Comparison of ENCODE assay signal across 8 cellular contexts in genomic region chr12:54723653-54724256, GRCh38.
A peak's percentile ranks its signal among the peaks of the same experiment; 100 is the strongest.
DNase-seq lines count a peak whose midpoint lies in the region; ATAC-seq, FAIRE-seq and TF ChIP-seq lines count a peak whose summit lies in the region.

No MANE protein-coding gene starts in this region.

- H3K27ac ChIP-seq in Karpas-422 (ENCODE audit: low read length): no peak overlapping the region
- no peak overlapping the region for H3K27ac ChIP-seq in lung (ENCODE audit: low read depth in 1 of 2, low read length in 1 of 2)

- no peak for DNase-seq in BJ (ENCODE audit: low read depth)
- no peak for DNase-seq in GM12892 (ENCODE audit: insufficient read length)
- DNase-seq in Karpas-422: peak; percentile 75
- peak; percentile 44 for DNase-seq in activated naive CD4-positive, alpha-beta T cell treated with anti-CD3 and anti-CD28 coated beads, Interleukin-2, amount 10 ng/mL, durations not matched to agents 7 days and 5 days
- DNase-seq in lung (ENCODE audit: low spot score): no peak
- no peak for DNase-seq in DMS153 (lab: John Stamatoyannopoulos, UW)

- H4K20me1 ChIP-seq in Karpas-422 (ENCODE audit: insufficient read depth, low read depth, low read length): no peaks in the 10 kb centered on the region

- TF ChIP-seq CTCF in BJ (IDR thresholded peaks at IDR 0.05; ENCODE audit: insufficient read depth, low read depth, low read length): peak; percentile 68
- peak; percentile 15 for TF ChIP-seq CTCF in lung (IDR thresholded peaks at IDR 0.05; ENCODE audit: control extremely low read depth, extremely low read depth)

- CTCF ChIA-PET in BJ (lab: Yijun Ruan, JAX): interaction anchor here (0.6 to 1.8 kb wide), 6 partner anchors 11 to 59 kb away, joined by 3 to 11 read pairs (median 4); no protein-coding TSS in a partner anchor
- CTCF ChIA-PET in activated naive CD4-positive, alpha-beta T cell treated with anti-CD3 and anti-CD28 coated beads, Interleukin-2, amount 10 ng/mL, durations not matched to agents 7 days and 5 days (lab: Charles Lee): interaction anchor here (0.7 to 2.4 kb wide), 14 partner anchors 11 to 348 kb away, joined by 3 to 27 read pairs (median 5); no protein-coding TSS in a partner anchor

- H3K27me3 ChIP-seq in BJ (ENCODE audit: control insufficient read depth, insufficient read depth, low read length) (no peaks in the 10 kb centered on the region), Karpas-422 (ENCODE audit: low read length) (no peaks in the 10 kb centered on the region), lung (ENCODE audit: control insufficient read depth, insufficient read depth) (no peaks in the 10 kb centered on the region)

- H2AFZ ChIP-seq in Karpas-422 (ENCODE audit: low read length): no peak overlapping the region

- H3K4me1 ChIP-seq in Karpas-422 (ENCODE audit: low read length) (no peaks in the 10 kb centered on the region), lung (ENCODE audit: control insufficient read depth in 2 of 2, insufficient read depth in 2 of 2, low read length in 2 of 2) (peaks cover 0 to 1% of the 10 kb centered on the region in 2 donors)

- H3K27ac Mint-ChIP-seq in activated naive CD4-positive, alpha-beta T cell treated with anti-CD3 and anti-CD28 coated beads, Interleukin-2, amount 10 ng/mL, durations not matched to agents 7 days and 5 days: no peak overlapping the region

- H3K9me2 ChIP-seq in Karpas-422 (replicated peaks; ENCODE audit: insufficient read depth, low read length): no peaks in the 10 kb centered on the region

- H3K4me3 Mint-ChIP-seq in activated naive CD4-positive, alpha-beta T cell treated with anti-CD3 and anti-CD28 coated beads, Interleukin-2, amount 10 ng/mL, durations not matched to agents 7 days and 5 days: no peak overlapping the region

- H3K9ac ChIP-seq in Karpas-422 (ENCODE audit: low read length): no peak overlapping the region

- H3K9me3 ChIP-seq in Karpas-422 (ENCODE audit: low read length): no peaks in the 10 kb centered on the region
- H3K9me3 ChIP-seq in lung (ENCODE audit: control insufficient read depth in 2 of 2, insufficient read depth in 1 of 2, low read length in 1 of 2): no peaks in the 10 kb centered on the region

- H3K9me3 Mint-ChIP-seq in activated naive CD4-positive, alpha-beta T cell treated with anti-CD3 and anti-CD28 coated beads, Interleukin-2, amount 10 ng/mL, durations not matched to agents 7 days and 5 days: peaks cover 3% of the 10 kb centered on the region

- no peaks in the 10 kb centered on the region for H3K79me2 ChIP-seq in Karpas-422 (ENCODE audit: low read length)

- peaks cover 8% of the 10 kb centered on the region for H3K36me3 Mint-ChIP-seq in activated naive CD4-positive, alpha-beta T cell treated with anti-CD3 and anti-CD28 coated beads, Interleukin-2, amount 10 ng/mL, durations not matched to agents 7 days and 5 days

- no peak overlapping the region for H3K4me2 ChIP-seq in Karpas-422 (ENCODE audit: low read depth, low read length, poor library complexity, severe bottlenecking)

- POLR2A ChIA-PET in BJ (lab: Charles Lee): no interaction called here

- no peak for TF ChIP-seq POLR2A in GM12892 (IDR thresholded peaks at IDR 0.05; ENCODE audit: low read depth, low read length)

- H3K4me1 Mint-ChIP-seq in activated naive CD4-positive, alpha-beta T cell treated with anti-CD3 and anti-CD28 coated beads, Interleukin-2, amount 10 ng/mL, durations not matched to agents 7 days and 5 days: peaks cover 32% of the 10 kb centered on the region

- H3K4me3 ChIP-seq in BJ (ENCODE audit: low read depth, low read length) (no peak overlapping the region), Karpas-422 (ENCODE audit: low read length) (no peak overlapping the region), lung (no peak overlapping the region)

- peak; percentile 86 for FAIRE-seq in GM12892 (lab: Jason Lieb, UNC)

- H3K27me3 Mint-ChIP-seq in activated naive CD4-positive, alpha-beta T cell treated with anti-CD3 and anti-CD28 coated beads, Interleukin-2, amount 10 ng/mL, durations not matched to agents 7 days and 5 days: peaks cover 21% of the 10 kb centered on the region

- 62 to 69% methylated on average over 2 of the region's 2 CpGs for WGBS in lung, 2 donors

- no peaks in the 10 kb centered on the region for H3K36me3 ChIP-seq in BJ (ENCODE audit: control insufficient read depth, insufficient read depth, low read length)
- no peaks in the 10 kb centered on the region for H3K36me3 ChIP-seq in Karpas-422 (ENCODE audit: insufficient read depth, low read length)
- no peaks in the 10 kb centered on the region for H3K36me3 ChIP-seq in lung (ENCODE audit: control insufficient read depth in 2 of 2, insufficient read depth in 2 of 2, low read length in 2 of 2)

- ATAC-seq in lung (ENCODE audit: insufficient read depth, low FRiP score) (no peak), GM19467 (IDR thresholded peaks at IDR 0.05; ENCODE audit: unreplicated experiment) (no peak), HG03025 (IDR thresholded peaks at IDR 0.05; ENCODE audit: low FRiP score, unreplicated experiment) (no peak)

Comparison
In these comparisons a context has a peak if more than half of its experiments do, and no peak if none do; other contexts are left out.
1. DNase-seq: peak in Karpas-422 (single experiment) and activated naive CD4-positive, alpha-beta T cell treated with anti-CD3 and anti-CD28 coated beads, Interleukin-2, amount 10 ng/mL, durations not matched to agents 7 days and 5 days (single experiment); none in BJ (single experiment), GM12892 (single experiment), lung (single experiment) and DMS153 (single experiment).